ENCODE assay signal across 17 cellular contexts in the genomic region with DNA sequence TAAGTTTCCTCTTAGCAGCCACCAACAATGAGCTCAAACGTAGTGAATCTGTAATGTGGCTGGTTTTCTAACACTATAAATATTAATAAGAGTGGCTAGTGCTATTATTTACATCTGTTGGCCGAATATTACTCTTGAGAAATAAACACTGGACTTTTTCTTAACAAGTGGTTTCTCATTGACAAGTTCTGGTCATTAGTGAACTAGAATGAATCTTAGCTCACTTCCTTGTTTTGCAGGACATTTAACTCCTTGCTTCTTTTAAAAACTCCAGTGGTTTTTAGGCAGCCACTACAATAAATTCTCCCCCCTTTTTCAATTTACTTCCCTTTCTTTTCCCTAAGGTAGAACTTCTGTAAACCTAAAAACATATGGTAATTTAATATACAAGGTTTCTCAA.
"Had no signal": no experiment of that assay in that cellular context is flagged by ENCODE, and none has a peak within 500 bp of the region (broad histone marks: within the 10 kb centered on the region; RNA-seq: fewer than 3 reads in every experiment).

No MANE protein-coding gene starts in this region.

- H3K36me3 ChIP-seq: ascending aorta, right atrium auricular region had no signal

- H3K9me3 Mint-ChIP-seq: activated naive CD4-positive, alpha-beta T cell treated with anti-CD3 and anti-CD28 coated beads for 36 hours had no signal

- H3K27ac ChIP-seq: ascending aorta, right atrium auricular region had no signal

- H3K27me3 ChIP-seq: ascending aorta, right atrium auricular region had no signal

- H3K27ac Mint-ChIP-seq: activated CD4-positive, alpha-beta T cell treated with anti-CD3 and anti-CD28 coated beads for 36 hours; activated CD8-positive, alpha-beta T cell treated with anti-CD3 and anti-CD28 coated beads for 36 hours; activated naive CD4-positive, alpha-beta T cell treated with anti-CD3 and anti-CD28 coated beads for 36 hours; activated naive CD8-positive, alpha-beta T cell treated with anti-CD3 and anti-CD28 coated beads, Interleukin-2, amount 50 U/mL, for 24 hours; T-helper 17 cell had no signal

- H3K4me3 ChIP-seq: ascending aorta, right atrium auricular region had no signal

- ATAC-seq: activated CD4-positive, alpha-beta T cell treated with anti-CD3 and anti-CD28 coated beads for 36 hours; activated CD8-positive, alpha-beta T cell treated with anti-CD3 and anti-CD28 coated beads for 36 hours; activated naive CD8-positive, alpha-beta T cell treated with anti-CD3 and anti-CD28 coated beads, Interleukin-2, amount 50 U/mL, for 24 hours; esophagus mucosa; left lobe of liver; naive thymus-derived CD8-positive, alpha-beta T cell; T-helper 17 cell had no signal

- DNase-seq: activated CD4-positive, alpha-beta T cell treated with anti-CD3 and anti-CD28 coated beads for 36 hours; activated CD8-positive, alpha-beta T cell treated with anti-CD3 and anti-CD28 coated beads for 36 hours; activated naive CD4-positive, alpha-beta T cell treated with anti-CD3 and anti-CD28 coated beads for 36 hours; activated naive CD8-positive, alpha-beta T cell treated with anti-CD3 and anti-CD28 coated beads, Interleukin-2, amount 50 U/mL, for 24 hours; islet precursor cell; naive thymus-derived CD8-positive, alpha-beta T cell; occipital lobe; stimulated activated CD4-positive, alpha-beta T cell treated with anti-CD3 and anti-CD28 coated beads, Interleukin-15, amount 100 ng/mL, for 24 hours; stimulated activated CD4-positive, alpha-beta T cell treated with anti-CD3 and anti-CD28 coated beads, Interleukin-4, amount 100 ng/mL, for 1 hour; stimulated activated naive CD4-positive, alpha-beta T cell treated with Interleukin-2 at 50 U/mL for 16 hours; substantia nigra; T-helper 17 cell; trophoblast cell had no signal

- H3K9me3 ChIP-seq: ascending aorta, right atrium auricular region had no signal

- H3K27me3 Mint-ChIP-seq: activated CD4-positive, alpha-beta T cell treated with anti-CD3 and anti-CD28 coated beads for 36 hours; activated CD8-positive, alpha-beta T cell treated with anti-CD3 and anti-CD28 coated beads for 36 hours; activated naive CD8-positive, alpha-beta T cell treated with anti-CD3 and anti-CD28 coated beads, Interleukin-2, amount 50 U/mL, for 24 hours; naive thymus-derived CD8-positive, alpha-beta T cell; T-helper 17 cell had no signal

- H3K4me3 Mint-ChIP-seq: activated CD4-positive, alpha-beta T cell treated with anti-CD3 and anti-CD28 coated beads for 36 hours; activated CD8-positive, alpha-beta T cell treated with anti-CD3 and anti-CD28 coated beads for 36 hours; activated naive CD4-positive, alpha-beta T cell treated with anti-CD3 and anti-CD28 coated beads for 36 hours; activated naive CD8-positive, alpha-beta T cell treated with anti-CD3 and anti-CD28 coated beads, Interleukin-2, amount 50 U/mL, for 24 hours; naive thymus-derived CD8-positive, alpha-beta T cell; T-helper 17 cell had no signal

- H3K4me1 ChIP-seq: ascending aorta, right atrium auricular region had no signal

- H3K4me1 Mint-ChIP-seq: activated CD4-positive, alpha-beta T cell treated with anti-CD3 and anti-CD28 coated beads for 36 hours; activated naive CD8-positive, alpha-beta T cell treated with anti-CD3 and anti-CD28 coated beads, Interleukin-2, amount 50 U/mL, for 24 hours; naive thymus-derived CD8-positive, alpha-beta T cell had no signal
